ENCODE assay signal across 28 cellular contexts in the genomic region with DNA sequence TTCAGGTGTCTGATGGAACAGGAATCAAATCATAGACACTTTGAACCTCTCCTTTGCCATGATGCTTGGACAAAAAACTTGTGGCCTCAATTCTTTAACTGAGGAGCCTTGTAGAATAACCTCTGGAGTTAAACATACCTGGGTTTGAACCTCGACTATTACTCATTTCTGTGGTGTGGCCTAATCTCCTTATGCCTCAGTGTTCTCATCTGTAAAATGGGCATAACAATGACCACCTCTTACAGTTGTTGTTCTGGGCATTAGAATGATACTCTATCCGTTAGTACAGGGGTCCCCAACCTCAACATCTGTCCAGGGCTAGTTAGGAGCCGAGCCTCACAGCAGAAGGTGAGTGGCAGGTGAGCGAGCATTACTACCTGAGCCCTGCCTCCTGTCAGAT.
"Had no signal": no experiment of that assay in that cellular context is flagged by ENCODE, and none has a peak within 500 bp of the region (broad histone marks: within the 10 kb centered on the region; RNA-seq: fewer than 3 reads in every experiment).

No MANE protein-coding gene starts in this region.

- H3K9ac ChIP-seq: neural progenitor cell, parathyroid adenoma had no signal

- H3K9me3 ChIP-seq: ovary, psoas muscle, spleen, suprapubic skin, testis, tibial artery, transverse colon, upper lobe of right lung, uterus had no signal

- H3K27me3 ChIP-seq: neural progenitor cell, ovary, spleen, suprapubic skin, testis, tibial artery, transverse colon, upper lobe of right lung, uterus had no signal

- H3K4me2 ChIP-seq: neural progenitor cell, smooth muscle cell had no signal

- H3K4me1 ChIP-seq: spleen, upper lobe of right lung had no signal

- H3K4me3 ChIP-seq: neural progenitor cell, ovary, psoas muscle, skin epidermis, smooth muscle cell, spleen, suprapubic skin, testis, tibial artery, transverse colon, upper lobe of right lung, uterus had no signal

- DNase-seq: natural killer cell; occipital lobe; ovary; posterior cingulate gyrus; psoas muscle; right cardiac atrium; spleen; stimulated activated CD4-positive, alpha-beta T cell treated with anti-CD3 and anti-CD28 coated beads, Interleukin-12 subunit alpha, Interleukin-12 subunit beta, amount 100 ng/mL, for 4 hours; stimulated activated CD4-positive, alpha-beta T cell treated with anti-CD3 and anti-CD28 coated beads, Interleukin-1b, Interleukin-23, amount 100 ng/mL, for 48 hours; stimulated activated CD4-positive, alpha-beta T cell treated with anti-CD3 and anti-CD28 coated beads, Interleukin-4, amount 100 ng/mL, for 1 hour; stimulated activated CD4-positive, alpha-beta T cell treated with anti-CD3 and anti-CD28 coated beads, Interleukin-4, amount 100 ng/mL, for 4 hours; stimulated activated CD8-positive, alpha-beta memory T cell treated with anti-CD3 and anti-CD28 coated beads, Interleukin-4, amount 100 ng/mL, for 48 hours; stimulated activated naive CD4-positive, alpha-beta T cell; stimulated activated naive CD8-positive, alpha-beta T cell treated with anti-CD3 and anti-CD28 coated beads, Interleukin-15, amount 100 ng/mL, for 72 hours; stimulated activated naive CD8-positive, alpha-beta T cell treated with anti-CD3 and anti-CD28 coated beads, Interleukin-15, Interleukin-2, amounts not matched to agents 100 U/mL and 50 U/mL, for 24 hours; substantia nigra; testis; tibial artery; transverse colon; upper lobe of right lung; uterus had no signal

- H2AFZ ChIP-seq: neural progenitor cell, parathyroid adenoma had no signal

- H3K36me3 ChIP-seq: neural progenitor cell, ovary, spleen, suprapubic skin, tibial artery, transverse colon, upper lobe of right lung, uterus had no signal

- ATAC-seq: natural killer cell; psoas muscle; right cardiac atrium; sciatic nerve; stimulated activated memory B cell treated with anti-CD40 and anti-IgM and Interleukin-4, amounts not matched to agents 10 μg/mL and 1 μg/mL and 100 μg/mL, for 72 hours; stimulated activated naive CD8-positive, alpha-beta T cell treated with anti-CD3 and anti-CD28 coated beads, Interleukin-15, amount 100 ng/mL, for 72 hours; stimulated activated naive CD8-positive, alpha-beta T cell treated with anti-CD3 and anti-CD28 coated beads, Interleukin-15, Interleukin-2, amounts not matched to agents 100 U/mL and 50 U/mL, for 24 hours; upper lobe of right lung had no signal

- H3K27ac ChIP-seq: neural progenitor cell, ovary, parathyroid adenoma, psoas muscle, spleen, suprapubic skin, testis, tibial artery, transverse colon, upper lobe of right lung, uterus had no signal
